ENCODE assay signal across 1 cellular context in genomic region chr3:178384302-178384939, GRCh38.
TF ChIP-seq lines count a peak whose summit lies in the region.

No MANE protein-coding gene starts in this region.

TF ChIP-seq in SK-N-SH treated with all-trans-retinoic acid at 6 μM for 48 hours, 23 proteins besides CTCF, POLR2A, EP300 and RAD21 (continued from another document):
- TF ChIP-seq POU6F1 (CRISPR knock-in tag; IDR thresholded peaks at IDR 0.05; ENCODE audit: borderline replicate concordance, low read depth) (no peak), ZNF8 (CRISPR knock-in tag; IDR thresholded peaks at IDR 0.05) (no peak), PATZ1 (CRISPR knock-in tag; IDR thresholded peaks at IDR 0.05; ENCODE audit: borderline replicate concordance) (no peak), TCF4 (CRISPR knock-in tag; IDR thresholded peaks at IDR 0.05; ENCODE audit: borderline replicate concordance) (peak; percentile 67; the same call in 1 of the 2 replicates), CREB5 (CRISPR knock-in tag; IDR thresholded peaks at IDR 0.05; ENCODE audit: low read depth) (no peak)
